In the genomic region with DNA sequence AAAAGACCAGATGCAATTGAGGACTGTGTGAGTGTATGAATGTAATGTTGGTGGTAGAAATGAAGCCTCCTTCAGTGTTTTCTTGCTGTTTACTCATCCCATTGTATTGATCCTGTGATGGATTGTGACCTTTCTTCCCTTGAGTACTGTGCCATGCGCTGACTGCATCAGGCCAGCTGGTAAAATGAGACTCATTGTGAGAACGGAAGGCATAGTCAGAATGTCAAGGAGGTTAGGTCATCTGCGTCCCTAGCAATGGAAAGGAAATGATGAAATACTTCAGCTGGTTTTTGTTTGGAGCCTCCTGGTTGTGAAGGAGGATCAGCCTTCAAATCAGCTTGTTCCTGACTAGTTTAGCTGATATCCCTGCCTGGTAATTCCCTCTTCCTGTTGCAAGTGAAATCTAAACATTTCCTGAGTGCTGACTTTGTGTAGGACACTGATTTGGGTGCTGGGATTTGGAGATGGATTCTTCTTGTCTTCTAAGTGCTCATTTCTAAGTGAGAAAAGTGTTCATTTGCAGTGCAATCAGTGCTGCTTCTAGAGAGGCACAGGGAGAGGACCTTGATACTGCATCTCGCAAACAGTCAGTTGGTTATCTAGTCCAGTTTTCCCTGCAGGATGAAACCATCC, we compare ENCODE assay signal across 8 cellular contexts. TPM values are rescaled to one million over a fixed set of nuclear protein-coding genes. Genes with fewer than 3 reads are reported as not detected.
A peak's percentile ranks its signal among the peaks of the same experiment; 100 is the strongest.
DNase-seq lines count a peak whose midpoint lies in the region; ATAC-seq and TF ChIP-seq lines count a peak whose summit lies in the region.

No MANE protein-coding gene starts in this region.

- H3K27me3 Mint-ChIP-seq in activated naive CD4-positive, alpha-beta T cell treated with anti-CD3 and anti-CD28 coated beads for 36 hours (ENCODE audit: low read depth) = no peaks in the 10 kb centered on the region

- no peaks in the 10 kb centered on the region for H3K9me3 ChIP-seq in stomach

- intact Hi-C loops in activated naive CD4-positive, alpha-beta T cell treated with anti-CD3 and anti-CD28 coated beads for 36 hours (cut with micrococcal nuclease) = loop anchor here (1.0 to 10.0 kb wide), 10 partner anchors 24 to 508 kb away; a partner anchor contains a TSS
- intact Hi-C loops in stomach (cut with DNase I; ENCODE audit: low total_unique reads) = no loop called here

- no peak overlapping the region for H3K4me3 Mint-ChIP-seq in activated naive CD4-positive, alpha-beta T cell treated with anti-CD3 and anti-CD28 coated beads for 36 hours

- H3K27me3 ChIP-seq in stomach = no peaks in the 10 kb centered on the region

- H3K27ac Mint-ChIP-seq in activated naive CD4-positive, alpha-beta T cell treated with anti-CD3 and anti-CD28 coated beads for 36 hours = peak overlapping the region; percentile 85

- WGBS in stomach, 5 donors = 30 to 51% (median 49%) methylated on average over 4 of the region's 4 CpGs

- H3K4me1 ChIP-seq in stomach = peaks cover 11 to 57% (median 15%) of the 10 kb centered on the region in 4 donors

- TF ChIP-seq POLR2A in stomach (IDR thresholded peaks at IDR 0.05) = no peak

- H3K4me3 ChIP-seq in stomach = no peak overlapping the region

- peak overlapping the region in 4 of 5 donors; percentile 11 to 61 (median 38) for H3K27ac ChIP-seq in stomach

- TF ChIP-seq EP300 in stomach (IDR thresholded peaks at IDR 0.05) = no peak

- CTCF ChIA-PET in activated naive CD4-positive, alpha-beta T cell treated with anti-CD3 and anti-CD28 coated beads for 36 hours (lab: Charles Lee) = interaction anchor here (0.9 to 3.3 kb wide), 5 partner anchors 11 to 214 kb away, joined by 3 to 15 read pairs (median 6); no protein-coding TSS in a partner anchor

- H3K4me1 Mint-ChIP-seq in activated naive CD4-positive, alpha-beta T cell treated with anti-CD3 and anti-CD28 coated beads for 36 hours (ENCODE audit: low read depth) = peaks cover 56% of the 10 kb centered on the region

- no peaks in the 10 kb centered on the region for H3K36me3 ChIP-seq in stomach

- H3K36me3 Mint-ChIP-seq in activated naive CD4-positive, alpha-beta T cell treated with anti-CD3 and anti-CD28 coated beads for 36 hours (ENCODE audit: low read depth) = peaks cover 8% of the 10 kb centered on the region

- no peak for ATAC-seq in GM21390 (IDR thresholded peaks at IDR 0.05; ENCODE audit: unreplicated experiment)
- no peak for ATAC-seq in GM19467 (IDR thresholded peaks at IDR 0.05; ENCODE audit: unreplicated experiment)

- DNase-seq in EL (peak; percentile 99), NCI-H146 (lab: John Stamatoyannopoulos, UW) (peak; percentile 70), iPS-NIHi11 (ENCODE audit: low spot score) (peak; percentile 31), stomach (no peak), GDM1 (lab: John Stamatoyannopoulos, UW) (no peak)
- DNase-seq in activated naive CD4-positive, alpha-beta T cell treated with anti-CD3 and anti-CD28 coated beads for 36 hours = peak; percentile 80

- peaks cover 2% of the 10 kb centered on the region for H3K9me3 Mint-ChIP-seq in activated naive CD4-positive, alpha-beta T cell treated with anti-CD3 and anti-CD28 coated beads for 36 hours

- TF ChIP-seq CTCF in stomach (IDR thresholded peaks at IDR 0.05) = no peak

RNA-seq across cellular contexts. Expression of a gene that starts 35.5 kb away (rescaled TPM):
- total RNA-seq in activated naive CD4-positive, alpha-beta T cell treated with anti-CD3 and anti-CD28 coated beads for 36 hours = 10 to 100 TPM; 25.9 to 26.4 TPM
- total RNA-seq in stomach = 10 to 100 TPM in 1 of 5 donors, 1 to 10 TPM in 2, not detected in 2; 5.3 to 14.0 (median 5.8) TPM
- polyA plus RNA-seq in stomach = 1 to 10 TPM in 1 of 3 donors, under 1 TPM in 2; 0.40 to 1.1 (median 0.81) TPM

Comparison
In these comparisons a context has a peak if more than half of its experiments do, and no peak if none do; other contexts are left out.
1. DNase-seq: peak in EL (single experiment), NCI-H146 (single experiment), activated naive CD4-positive, alpha-beta T cell treated with anti-CD3 and anti-CD28 coated beads for 36 hours (single experiment) and iPS-NIHi11 (single experiment); none in stomach (single experiment) and GDM1 (single experiment).